ENCODE assay signal across 10 cellular contexts in the genomic region with DNA sequence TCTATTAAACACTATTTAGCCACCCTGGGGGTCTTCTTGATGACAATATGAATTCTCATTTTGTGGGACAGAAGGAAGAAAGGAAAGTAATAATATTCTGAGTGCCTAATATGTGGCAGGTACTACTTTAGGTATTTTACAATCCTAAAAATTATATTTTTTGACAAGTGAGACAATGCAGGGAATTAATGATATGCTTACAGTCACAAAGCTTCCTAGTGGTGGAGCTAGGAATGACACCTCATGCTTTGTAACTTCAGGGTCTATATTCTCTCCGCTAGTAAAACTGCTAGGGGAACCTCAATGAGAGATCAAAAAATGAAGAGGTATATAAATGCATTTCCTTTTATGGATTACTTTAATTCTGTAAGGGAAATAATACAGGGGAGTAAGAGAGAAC. TPM values are rescaled to one million over a fixed set of nuclear protein-coding genes. Genes with fewer than 3 reads are reported as not detected.
DNase-seq lines count a peak whose midpoint lies in the region; ATAC-seq and TF ChIP-seq lines count a peak whose summit lies in the region.
"Had no signal": no experiment of that assay in that cellular context is flagged by ENCODE, and none has a peak within 500 bp of the region (broad histone marks: within the 10 kb centered on the region; RNA-seq: fewer than 3 reads in every experiment).

No MANE protein-coding gene starts in this region.

- H3K9me3 ChIP-seq in lower lobe of right lung: no peaks in the 10 kb centered on the region
- no peaks in the 10 kb centered on the region for H3K9me3 ChIP-seq in naive thymus-derived CD4-positive, alpha-beta T cell (ENCODE audit: control insufficient read depth in 2 of 3, low read length in 3 of 3)

- POLR2A ChIA-PET in naive thymus-derived CD4-positive, alpha-beta T cell (lab: Charles Lee): interaction anchor here (0.7 kb wide), 1 partner anchor 17 kb away, joined by 4 read pairs; no protein-coding TSS in a partner anchor

- H3K36me3 Mint-ChIP-seq in naive thymus-derived CD4-positive, alpha-beta T cell: peaks cover 15 to 56% (median 28%) of the 10 kb centered on the region in 5 donors

- no peaks in the 10 kb centered on the region for H3K27me3 Mint-ChIP-seq in naive thymus-derived CD4-positive, alpha-beta T cell

- peaks cover 96% of the 10 kb centered on the region for H3K36me3 ChIP-seq in lower lobe of right lung
- peaks cover 29 to 75% (median 44%) of the 10 kb centered on the region in 3 experiments for H3K36me3 ChIP-seq in naive thymus-derived CD4-positive, alpha-beta T cell (ENCODE audit: control insufficient read depth in 2 of 3, insufficient read depth in 3 of 3, low read length in 3 of 3)

- H3K4me3 ChIP-seq in lower lobe of right lung: no peak overlapping the region
- no peak overlapping the region for H3K4me3 ChIP-seq in naive thymus-derived CD4-positive, alpha-beta T cell (ENCODE audit: low read length)

- no peaks in the 10 kb centered on the region for H3K27me3 ChIP-seq in lower lobe of right lung (ENCODE audit: low read depth)
- no peaks in the 10 kb centered on the region for H3K27me3 ChIP-seq in naive thymus-derived CD4-positive, alpha-beta T cell (ENCODE audit: control insufficient read depth in 2 of 2, insufficient read depth in 2 of 2, low read length in 2 of 2)

- H3K4me1 Mint-ChIP-seq in naive thymus-derived CD4-positive, alpha-beta T cell: peaks cover 0 to 9% (median 4%) of the 10 kb centered on the region in 7 donors

- ATAC-seq in HG03354 (IDR thresholded peaks at IDR 0.05; ENCODE audit: poor library complexity, severe bottlenecking, unreplicated experiment): peak; percentile 66
- no peak for ATAC-seq in lower lobe of right lung
- ATAC-seq in omental fat pad (ENCODE audit: low FRiP score): no peak
- no peak for ATAC-seq in naive thymus-derived CD4-positive, alpha-beta T cell

- H3K27ac ChIP-seq in lower lobe of right lung: no peak overlapping the region
- no peak overlapping the region for H3K27ac ChIP-seq in naive thymus-derived CD4-positive, alpha-beta T cell (ENCODE audit: low read depth, low read length)

- DNase-seq in CMK (ENCODE audit: low read depth) (peak; percentile 25), astrocyte of the hippocampus (ENCODE audit: low read depth, low spot score) (peak; percentile 4), lower lobe of right lung (no peak), omental fat pad (ENCODE audit: low spot score) (no peak), AML-193 (lab: John Stamatoyannopoulos, UW) (no peak)
- no peak for DNase-seq in activated T-cell treated with anti-CD3 and anti-CD28 coated beads, Interleukin-2, amount 50 U/mL, for 1 hour
- no peak for DNase-seq in naive thymus-derived CD4-positive, alpha-beta T cell
- DNase-seq: NCI-H446; stimulated activated CD4-positive, alpha-beta T cell treated with anti-CD3 and anti-CD28 coated beads, Interleukin-15, amount 100 ng/mL, for 24 hours had no signal

- intact Hi-C loops in lower lobe of right lung (cut with DNase I): no loop called here
- intact Hi-C loops in naive thymus-derived CD4-positive, alpha-beta T cell (cut with micrococcal nuclease): loop anchor here (5.0 to 10.0 kb wide), 2 partner anchors 42 to 1626 kb away; no protein-coding TSS in a partner anchor

- H3K4me1 ChIP-seq in lower lobe of right lung: no peaks in the 10 kb centered on the region
- no peaks in the 10 kb centered on the region for H3K4me1 ChIP-seq in naive thymus-derived CD4-positive, alpha-beta T cell (ENCODE audit: control insufficient read depth in 2 of 2, insufficient read depth in 2 of 2, low read length in 2 of 2)

- TF ChIP-seq CTCF in lower lobe of right lung (IDR thresholded peaks at IDR 0.05) (peak; percentile 24), omental fat pad (IDR thresholded peaks at IDR 0.05) (no peak)

- CTCF ChIA-PET in naive thymus-derived CD4-positive, alpha-beta T cell (lab: Charles Lee): interaction anchor here (1.5 kb wide), 1 partner anchor 12 kb away, joined by 5 read pairs; no protein-coding TSS in a partner anchor

- peak overlapping the region in 4 of 9 donors; percentile 28 to 67 (median 49) for H3K27ac Mint-ChIP-seq in naive thymus-derived CD4-positive, alpha-beta T cell

- no peak overlapping the region for H3K4me3 Mint-ChIP-seq in naive thymus-derived CD4-positive, alpha-beta T cell

- no peaks in the 10 kb centered on the region for H3K9me3 Mint-ChIP-seq in naive thymus-derived CD4-positive, alpha-beta T cell

RNA-seq across cellular contexts. Expression of gene PRG4, which starts 34.7 kb away (rescaled TPM):
- 5.6 TPM for total RNA-seq in lower lobe of right lung
- 100 to 1,000 TPM in 2 of 4 donors, 10 to 100 TPM in 1, 1 to 10 TPM in 1; 2.0 to 398 (median 112) TPM for total RNA-seq in omental fat pad
- 1 to 10 TPM in 1 of 5 experiments, under 1 TPM in 4; 0.13 to 8.9 (median 0.24) TPM for total RNA-seq in naive thymus-derived CD4-positive, alpha-beta T cell
- polyA plus RNA-seq in naive thymus-derived CD4-positive, alpha-beta T cell: under 1 TPM; 0.16 to 0.33 TPM

RNA-seq across cellular contexts. Expression of gene TPR, which starts 44.3 kb away (rescaled TPM):
- total RNA-seq in lower lobe of right lung (79.2 TPM), omental fat pad (100 to 1,000 TPM in 1 of 4 donors, 10 to 100 TPM in 3; 67.2 to 105 (median 78.8) TPM)
- 100 to 1,000 TPM; 118 to 195 (median 158) TPM for total RNA-seq in naive thymus-derived CD4-positive, alpha-beta T cell
- polyA plus RNA-seq in naive thymus-derived CD4-positive, alpha-beta T cell: 10 to 100 TPM; 40.3 to 76.2 TPM

RNA-seq across cellular contexts. Expression of gene ODR4, which starts 44.9 kb away (rescaled TPM):
- total RNA-seq in lower lobe of right lung (20.6 TPM), omental fat pad (10 to 100 TPM; 16.9 to 20.8 (median 19.2) TPM)
- 10 to 100 TPM; 13.6 to 19.6 (median 18.3) TPM for total RNA-seq in naive thymus-derived CD4-positive, alpha-beta T cell
- 1 to 10 TPM; 5.3 to 6.8 TPM for polyA plus RNA-seq in naive thymus-derived CD4-positive, alpha-beta T cell

Comparison
In these comparisons a context has a peak if more than half of its experiments do, and no peak if none do; other contexts are left out.
1. DNase-seq: peak in CMK (single experiment) and astrocyte of the hippocampus (single experiment); none in lower lobe of right lung (single experiment), omental fat pad (single experiment), activated T-cell treated with anti-CD3 and anti-CD28 coated beads, Interleukin-2, amount 50 U/mL, for 1 hour (single experiment), AML-193 (0 of 2) and naive thymus-derived CD4-positive, alpha-beta T cell (0 of 9).